ENCODE assay signal across 8 cellular contexts in the genomic region with DNA sequence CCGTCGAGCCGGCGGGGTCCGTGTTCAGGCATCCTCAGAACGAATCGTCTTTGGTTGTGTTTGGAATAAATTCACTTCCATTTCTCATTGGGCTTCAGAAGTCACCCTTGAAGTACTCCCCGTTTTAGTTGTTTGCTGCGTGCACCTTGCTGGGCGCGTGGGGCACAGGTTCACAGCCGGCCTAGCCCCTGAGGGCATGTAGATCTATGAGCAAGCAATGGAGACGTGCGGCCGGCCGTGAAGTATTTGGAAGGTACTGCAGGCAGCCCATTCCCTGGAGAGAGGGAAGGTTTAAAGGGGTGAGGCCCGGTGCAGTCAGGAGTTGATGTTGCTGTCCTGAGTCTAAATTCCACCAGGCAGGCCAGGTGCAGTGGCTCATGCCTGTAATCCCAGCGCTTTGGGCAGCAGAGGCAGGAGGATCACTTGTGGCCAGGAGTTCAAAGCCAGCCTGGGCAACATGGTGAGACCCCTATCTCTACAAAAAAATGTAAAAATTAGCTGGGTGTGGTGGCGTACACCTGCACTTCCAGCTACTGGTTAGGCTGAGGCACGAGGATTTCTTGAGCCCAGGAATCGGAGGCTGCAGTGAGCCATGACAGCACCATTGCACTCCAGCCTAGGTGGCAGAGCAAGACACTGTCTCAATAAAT. TPM values are rescaled to one million over a fixed set of nuclear protein-coding genes. Genes with fewer than 3 reads are reported as not detected.
DNase-seq lines count a peak whose midpoint lies in the region; ATAC-seq, FAIRE-seq and TF ChIP-seq lines count a peak whose summit lies in the region.

No MANE protein-coding gene starts in this region.

- no TSS peak for BruUV-seq in K562 (replicated peaks; lab: Mats Ljungman, UMichigan)

- DNase-seq in GM12865 (ENCODE audit: low read depth), result no peak
- peak; percentile 55 for DNase-seq in NB4 (ENCODE audit: low read depth)
- DNase-seq in K562 (ENCODE audit: extremely low read depth in 1 of 4, low spot score in 3 of 4), result peak in 1 of 4 experiments; percentile 37
- DNase-seq in left lobe of liver (ENCODE audit: low spot score), result no peak
- DNase-seq in thoracic aorta (ENCODE audit: low spot score), result no peak
- no peak for DNase-seq in effector CD4-positive, alpha-beta T cell

- H4K20me1 ChIP-seq in K562 (replicated peaks; ENCODE audit: control insufficient read depth, insufficient read depth, low read length), result peaks cover 12% of the 10 kb centered on the region; the same call in 1 of the 2 replicates

- TF ChIP-seq RAD21 in K562 (CRISPR knock-in tag; conservative IDR thresholded peaks at IDR 0.05 in 1 of 2, IDR thresholded peaks at IDR 0.05 in 1 of 2), result no peak

- H3K36me3 ChIP-seq in K562 (ENCODE audit: control insufficient read depth, insufficient read depth, low read length) (peaks cover 22% of the 10 kb centered on the region; the same call in 2 of the 3 replicates), thoracic aorta (no peaks in the 10 kb centered on the region)

- no peak for FAIRE-seq in K562 (lab: Jason Lieb, UNC)

- H3K4me2 ChIP-seq in K562 (ENCODE audit: insufficient read depth, low read length), result peak overlapping the region; percentile 87

- intact Hi-C loops in K562 (cut with micrococcal nuclease), result loop anchor here (5.0 kb wide), 1 partner anchor 102 kb away; no protein-coding TSS in a partner anchor

- peaks cover 37 to 84% of the 10 kb centered on the region in 2 experiments; a peak in 4 of 5 replicates for H3K4me1 ChIP-seq in K562 (replicated peaks in 1 of 2; ENCODE audit: control insufficient read depth in 2 of 2, insufficient read depth in 2 of 2, low read length in 2 of 2)
- peaks cover 10 to 20% of the 10 kb centered on the region in 2 donors for H3K4me1 ChIP-seq in thoracic aorta (ENCODE audit: control insufficient read depth in 1 of 2, low read depth in 2 of 2)

- H3K79me2 ChIP-seq in K562 (ENCODE audit: control insufficient read depth, insufficient read depth, low read length), result peaks cover 47% of the 10 kb centered on the region

- POLR2A ChIA-PET in K562 (lab: Yijun Ruan, JAX), result interaction anchor here (0.9 to 1.8 kb wide), 4 partner anchors 70 to 122 kb away, joined by 3 to 7 read pairs (median 4); no protein-coding TSS in a partner anchor

- CTCF ChIA-PET in K562 (lab: Yijun Ruan, JAX; ENCODE audit: low intra/inter-chr PET ratio), result no interaction called here

- H3K9me1 ChIP-seq in K562 (ENCODE audit: control insufficient read depth, insufficient read depth, low read length), result peaks cover 5% of the 10 kb centered on the region

- 7% methylated on average over 20 of the region's 21 CpGs for WGBS in K562 (ENCODE audit: insufficient coverage, low coverage, missing lambda C conversion rate)

- peak overlapping the region; percentile 49; the same call in 1 of the 2 replicates for H2AFZ ChIP-seq in K562 (ENCODE audit: low read depth, low read length)

- no peak for ATAC-seq in K562
- ATAC-seq in left lobe of liver, result peak; percentile 32
- ATAC-seq in thoracic aorta (ENCODE audit: insufficient number of reproducible peaks, low FRiP score, low read depth), result no peak
- ATAC-seq in HG03378 (IDR thresholded peaks at IDR 0.05; ENCODE audit: unreplicated experiment), result no peak
- ATAC-seq in GM18511 (IDR thresholded peaks at IDR 0.05; ENCODE audit: unreplicated experiment), result no peak

- TF ChIP-seq EP300 in K562 (IDR thresholded peaks at IDR 0.05; ENCODE audit: low read length), result no peak

- H3K9ac ChIP-seq in K562 (ENCODE audit: insufficient read depth in 1 of 2, low read depth in 2 of 2, low read length in 2 of 2), result peak overlapping the region; percentile 83 to 96

- H3K9me3 ChIP-seq in K562 (replicated peaks; ENCODE audit: control insufficient read depth, insufficient read depth, low read depth, low read length) (no peaks in the 10 kb centered on the region), thoracic aorta (no peaks in the 10 kb centered on the region)

- H3K27me3 ChIP-seq in K562 (ENCODE audit: control insufficient read depth in 2 of 2, insufficient read depth in 2 of 2, low read length in 2 of 2), result peaks cover 7 to 14% of the 10 kb centered on the region in 2 experiments; a peak in 4 of 5 replicates
- no peaks in the 10 kb centered on the region for H3K27me3 ChIP-seq in thoracic aorta (replicated peaks; ENCODE audit: insufficient read depth)

- no peak for TF ChIP-seq CTCF in GM12865 (IDR thresholded peaks at IDR 0.05; ENCODE audit: insufficient read depth, low read depth, low read length, missing control alignments)
- no peak for TF ChIP-seq CTCF in NB4 (IDR thresholded peaks at IDR 0.05; ENCODE audit: low read depth, low read length)
- TF ChIP-seq CTCF in K562 (IDR thresholded peaks at IDR 0.05 in 2 of 3, conservative IDR thresholded peaks at IDR 0.05 in 1 of 3; ENCODE audit: insufficient read depth in 2 of 3, low read depth in 1 of 3, low read length in 3 of 3), result no peak
- TF ChIP-seq CTCF in thoracic aorta (IDR thresholded peaks at IDR 0.05), result no peak

- H3K27ac ChIP-seq in K562 (ENCODE audit: extremely low read depth, low read depth, low read length) (peak overlapping the region; percentile 68), thoracic aorta (peak overlapping the region; percentile 17 to 38)

- no peak for TF ChIP-seq POLR2A in NB4 (IDR thresholded peaks at IDR 0.05; ENCODE audit: extremely low read depth, insufficient read length)
- TF ChIP-seq POLR2A in K562 (conservative IDR thresholded peaks at IDR 0.05), result no peak

- H3K4me3 ChIP-seq in GM12865 (ENCODE audit: low read depth, low read length) (peak overlapping the region; percentile 82), NB4 (ENCODE audit: low read depth, low read length) (peak overlapping the region; percentile 89), K562 (peak overlapping the region; percentile 88), thoracic aorta (peak overlapping the region; percentile 96)

- in situ Hi-C loops in K562 (cut with MboI), result no loop called here

TF ChIP-seq in K562, 482 proteins besides CTCF, POLR2A, EP300 and RAD21:
- TF ChIP-seq NR1H2 (CRISPR knock-in tag; IDR thresholded peaks at IDR 0.05) (0 out of 2 replicates have a peak, but pooled peaks have one; percentile 15), TAF7 (tag; IDR thresholded peaks at IDR 0.05) (no peak), FOXM1 (IDR thresholded peaks at IDR 0.05; ENCODE audit: low read depth) (no peak), FOXM1 (CRISPR knock-in tag; IDR thresholded peaks at IDR 0.05; ENCODE audit: low read depth) (0 out of 2 replicates have a peak, but pooled peaks have one; percentile 23), FOXK1 (CRISPR knock-in tag; IDR thresholded peaks at IDR 0.05; ENCODE audit: borderline replicate concordance) (peak; percentile 23; the same call in 1 of the 2 replicates)
- TF ChIP-seq, protein P1, sequence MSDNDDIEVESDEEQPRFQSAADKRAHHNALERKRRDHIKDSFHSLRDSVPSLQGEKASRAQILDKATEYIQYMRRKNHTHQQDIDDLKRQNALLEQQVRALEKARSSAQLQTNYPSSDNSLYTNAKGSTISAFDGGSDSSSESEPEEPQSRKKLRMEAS (CRISPR knock-in tag; IDR thresholded peaks at IDR 0.05), result 0 out of 2 replicates have a peak, but pooled peaks have one; percentile 5
- TF ChIP-seq, protein P2, sequence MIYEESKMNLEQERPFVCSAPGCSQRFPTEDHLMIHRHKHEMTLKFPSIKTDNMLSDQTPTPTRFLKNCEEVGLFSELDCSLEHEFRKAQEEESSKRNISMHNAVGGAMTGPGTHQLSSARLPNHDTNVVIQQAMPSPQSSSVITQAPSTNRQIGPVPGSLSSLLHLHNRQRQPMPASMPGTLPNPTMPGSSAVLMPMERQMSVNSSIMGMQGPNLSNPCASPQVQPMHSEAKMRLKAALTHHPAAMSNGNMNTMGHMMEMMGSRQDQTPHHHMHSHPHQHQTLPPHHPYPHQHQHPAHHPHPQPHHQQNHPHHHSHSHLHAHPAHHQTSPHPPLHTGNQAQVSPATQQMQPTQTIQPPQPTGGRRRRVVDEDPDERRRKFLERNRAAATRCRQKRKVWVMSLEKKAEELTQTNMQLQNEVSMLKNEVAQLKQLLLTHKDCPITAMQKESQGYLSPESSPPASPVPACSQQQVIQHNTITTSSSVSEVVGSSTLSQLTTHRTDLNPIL (CRISPR knock-in tag; IDR thresholded peaks at IDR 0.05), result no peak

RNA-seq across cellular contexts. Expression of a gene that starts 0.7 kb away (rescaled TPM):
- total RNA-seq in K562 (2011; cell fraction: chromatin; rRNA removed; ENCODE audit: low replicate concordance), result 55.6 and 73.7 TPM in 2 replicates
- total RNA-seq in K562 (2011; cell fraction: nucleolus; rRNA removed), result 44.2 and 45.9 TPM in 2 replicates
- 35.3 and 39.0 TPM in 2 replicates for total RNA-seq in K562 (2011; cell fraction: nucleoplasm; rRNA removed)
- total RNA-seq in K562 (2014; rRNA removed) (28.5 and 37.0 TPM in 2 replicates), K562 (2014; rRNA removed; fragmentation: Illumina TruSeq; extraction: Trizol) (14.0 and 14.6 TPM in 2 replicates), K562 (2015; rRNA removed; fragmentation: Illumina TruSeq; extraction: Trizol) (14.5 and 16.9 TPM in 2 replicates), K562 (2021) (31.7 and 32.8 TPM in 2 replicates), left lobe of liver (25.5 TPM), thoracic aorta (10 to 100 TPM; 24.1 to 41.7 TPM)
- polyA plus RNA-seq in K562 (2011; rRNA removed) (14.9 and 15.9 TPM in 2 replicates), K562 (2014; fragmentation: Illumina TruSeq; extraction: Trizol) (14.7 and 21.0 TPM in 2 replicates), K562 (2014; fragmentation: Nextera tagmentation; extraction: Ambion mirVana) (1 to 10 TPM in 1 of 2 experiments, under 1 TPM in 1; 0.77 to 1.9 TPM), K562 (2014; rRNA removed) (27.3 and 29.8 TPM in 2 replicates)
- 12.9 and 34.5 TPM in 2 replicates for polyA plus RNA-seq in K562 (2011; cell fraction: cytosol; rRNA removed)
- polyA plus RNA-seq in K562 (2011; cell fraction: nucleus; rRNA removed), result 22.1 and 40.2 TPM in 2 replicates
- polyA plus RNA-seq in K562 (2012), result 16.9 and 29.2 TPM in 2 replicates
- 16.2 and 17.6 TPM in 2 replicates for polyA minus RNA-seq in K562 (2011; rRNA and poly(A)+ RNA removed)
- 40.6 and 53.1 TPM in 2 replicates for polyA minus RNA-seq in K562 (2011; cell fraction: cytosol; rRNA and poly(A)+ RNA removed)
- polyA minus RNA-seq in K562 (2011; cell fraction: nucleus; rRNA and poly(A)+ RNA removed), result 21.0 and 22.3 TPM in 2 replicates
